16 cellular contexts compared by ENCODE assay signal in genomic region chr9:87556039-87556438, GRCh38. TPM values are rescaled to one million over a fixed set of nuclear protein-coding genes. Genes with fewer than 3 reads are reported as not detected.
DNase-seq lines count a peak whose midpoint lies in the region; ATAC-seq, FAIRE-seq and TF ChIP-seq lines count a peak whose summit lies in the region.
"Had no signal": no experiment of that assay in that cellular context is flagged by ENCODE, and none has a peak within 500 bp of the region (broad histone marks: within the 10 kb centered on the region; RNA-seq: fewer than 3 reads in every experiment).

No MANE protein-coding gene starts in this region.

- no peaks in the 10 kb centered on the region for H3K9me3 Mint-ChIP-seq in WTC11
- H3K9me3 Mint-ChIP-seq: activated naive CD8-positive, alpha-beta T cell treated with anti-CD3 and anti-CD28 coated beads, Interleukin-2, amount 50 U/mL, for 24 hours; effector memory CD8-positive, alpha-beta T cell had no signal

- no peaks in the 10 kb centered on the region for H3K9me3 ChIP-seq in small intestine (ENCODE audit: control insufficient read depth, low read depth)
- H3K9me3 ChIP-seq: left lung had no signal

- ATAC-seq in GM18517 (IDR thresholded peaks at IDR 0.05; ENCODE audit: unreplicated experiment) (peak; percentile 47), WTC11 (no peak), GM21528 (IDR thresholded peaks at IDR 0.05; ENCODE audit: low FRiP score, unreplicated experiment) (no peak)
- ATAC-seq: activated CD8-positive, alpha-beta T cell treated with anti-CD3 and anti-CD28 coated beads, Interleukin-2, amount 10 ng/mL, durations not matched to agents 7 days and 5 days; activated naive CD8-positive, alpha-beta T cell treated with anti-CD3 and anti-CD28 coated beads, Interleukin-2, amount 50 U/mL, for 24 hours; effector memory CD8-positive, alpha-beta T cell; PC-3 had no signal

- no peak overlapping the region for H3K4me3 Mint-ChIP-seq in WTC11
- H3K4me3 Mint-ChIP-seq: activated CD8-positive, alpha-beta T cell treated with anti-CD3 and anti-CD28 coated beads, Interleukin-2, amount 10 ng/mL, durations not matched to agents 7 days and 5 days; activated naive CD8-positive, alpha-beta T cell treated with anti-CD3 and anti-CD28 coated beads, Interleukin-2, amount 50 U/mL, for 24 hours; effector memory CD8-positive, alpha-beta T cell had no signal

- H3K4me1 Mint-ChIP-seq in WTC11: peaks cover 39% of the 10 kb centered on the region
- H3K4me1 Mint-ChIP-seq: activated naive CD8-positive, alpha-beta T cell treated with anti-CD3 and anti-CD28 coated beads, Interleukin-2, amount 50 U/mL, for 24 hours had no signal

- peaks cover 10% of the 10 kb centered on the region for H3K36me3 Mint-ChIP-seq in WTC11

- no peak for TF ChIP-seq CTCF in WTC11 (IDR thresholded peaks at IDR 0.05)

- H3K27ac ChIP-seq in small intestine (ENCODE audit: low read depth in 1 of 2, low read length in 1 of 2): no peak overlapping the region
- H3K27ac ChIP-seq: cardiac muscle cell had no signal

- no peak for FAIRE-seq in small intestine (lab: Jason Lieb, UNC)
- no peak for FAIRE-seq in RCC 7860 (lab: Jason Lieb, UNC)

- CTCF ChIA-PET in WTC11 (lab: Charles Lee): no interaction called here

- no peaks in the 10 kb centered on the region for H3K27me3 Mint-ChIP-seq in WTC11 (ENCODE audit: low read depth)

- H3K4me1 ChIP-seq in small intestine (ENCODE audit: control insufficient read depth in 2 of 2, insufficient read depth in 1 of 2, low read depth in 1 of 2, low read length in 1 of 2): peaks cover 0 to 2% of the 10 kb centered on the region in 2 donors

- no peaks in the 10 kb centered on the region for H3K36me3 ChIP-seq in small intestine (ENCODE audit: control insufficient read depth in 2 of 2, insufficient read depth in 2 of 2, low read length in 2 of 2)
- H3K36me3 ChIP-seq: cardiac muscle cell, left lung had no signal

- WGBS in small intestine, 3 donors: 27 to 64% (median 37%) methylated on average over 7 of the region's 7 CpGs

- POLR2A ChIA-PET in WTC11 (lab: Charles Lee): no interaction called here

- H3K27me3 ChIP-seq in small intestine (ENCODE audit: control insufficient read depth in 2 of 2, insufficient read depth in 2 of 2, low read length in 2 of 2): no peaks in the 10 kb centered on the region
- H3K27me3 ChIP-seq: cardiac muscle cell, left lung had no signal

- DNase-seq in NCI-H1436 (lab: John Stamatoyannopoulos, UW) (peak; percentile 60), WTC11 (ENCODE audit: low spot score) (no peak), small intestine (peak; percentile 32), HPDE6-E6E7 (ENCODE audit: extremely low spot score) (no peak), RCC 7860 (ENCODE audit: low spot score) (no peak)
- no peak for DNase-seq in effector CD4-positive, alpha-beta T cell
- DNase-seq: activated CD8-positive, alpha-beta T cell treated with anti-CD3 and anti-CD28 coated beads, Interleukin-2, amount 10 ng/mL, durations not matched to agents 7 days and 5 days; activated naive CD8-positive, alpha-beta T cell treated with anti-CD3 and anti-CD28 coated beads, Interleukin-2, amount 50 U/mL, for 24 hours; effector memory CD8-positive, alpha-beta T cell; left lung; NCI-H2171 treated with DMSO at 0.1 percent for 48 hours; PC-3; stimulated activated CD4-positive, alpha-beta T cell treated with anti-CD3 and anti-CD28 coated beads, Interleukin-15, amount 100 ng/mL, for 24 hours had no signal

- peak overlapping the region; percentile 44; the same call in 1 of the 2 replicates for H3K27ac Mint-ChIP-seq in WTC11
- H3K27ac Mint-ChIP-seq: activated CD8-positive, alpha-beta T cell treated with anti-CD3 and anti-CD28 coated beads, Interleukin-2, amount 10 ng/mL, durations not matched to agents 7 days and 5 days; activated naive CD8-positive, alpha-beta T cell treated with anti-CD3 and anti-CD28 coated beads, Interleukin-2, amount 50 U/mL, for 24 hours; effector memory CD8-positive, alpha-beta T cell had no signal

- no peak overlapping the region for H3K4me3 ChIP-seq in small intestine (ENCODE audit: low read depth in 1 of 2, low read length in 2 of 2)
- H3K4me3 ChIP-seq: cardiac muscle cell, left lung had no signal

TF ChIP-seq in WTC11, 78 proteins besides CTCF, POLR2A, EP300 and RAD21 (continues in another document):
- TF ChIP-seq JAZF1 (CRISPR knock-in tag; IDR thresholded peaks at IDR 0.05) (no peak), ZNF416 (CRISPR knock-in tag; IDR thresholded peaks at IDR 0.05) (no peak), ERG (CRISPR knock-in tag; IDR thresholded peaks at IDR 0.05) (no peak), JUN (CRISPR knock-in tag; IDR thresholded peaks at IDR 0.05) (no peak), ZNF317 (CRISPR knock-in tag; IDR thresholded peaks at IDR 0.05; ENCODE audit: borderline replicate concordance, low read depth) (no peak), ARID4B (CRISPR knock-in tag; IDR thresholded peaks at IDR 0.05; ENCODE audit: borderline replicate concordance) (no peak), FOXP4 (CRISPR knock-in tag; IDR thresholded peaks at IDR 0.05) (no peak), CREB1 (CRISPR knock-in tag; IDR thresholded peaks at IDR 0.05) (no peak), ZNF425 (CRISPR knock-in tag; conservative IDR thresholded peaks at IDR 0.05) (no peak)

RNA-seq across cellular contexts. Expression of gene DAPK1, which starts 58.4 kb away (rescaled TPM):
- 127 to 130 TPM (median 129 TPM) in 3 replicates for total RNA-seq in WTC11 (2021)
- 10 to 100 TPM in 1 of 3 donors, 1 to 10 TPM in 2; 6.8 to 10.3 (median 8.9) TPM for polyA plus RNA-seq in small intestine
- total RNA-seq: PC-3 had no signal

Comparison
In these comparisons a context has a peak if more than half of its experiments do, and no peak if none do; other contexts are left out.
1. DNase-seq: peak in NCI-H1436 (single experiment) and small intestine (single experiment); none in WTC11 (single experiment), HPDE6-E6E7 (single experiment), effector CD4-positive, alpha-beta T cell (single experiment) and RCC 7860 (single experiment).